Comparison of ENCODE assay signal across 15 cellular contexts in the genomic region with DNA sequence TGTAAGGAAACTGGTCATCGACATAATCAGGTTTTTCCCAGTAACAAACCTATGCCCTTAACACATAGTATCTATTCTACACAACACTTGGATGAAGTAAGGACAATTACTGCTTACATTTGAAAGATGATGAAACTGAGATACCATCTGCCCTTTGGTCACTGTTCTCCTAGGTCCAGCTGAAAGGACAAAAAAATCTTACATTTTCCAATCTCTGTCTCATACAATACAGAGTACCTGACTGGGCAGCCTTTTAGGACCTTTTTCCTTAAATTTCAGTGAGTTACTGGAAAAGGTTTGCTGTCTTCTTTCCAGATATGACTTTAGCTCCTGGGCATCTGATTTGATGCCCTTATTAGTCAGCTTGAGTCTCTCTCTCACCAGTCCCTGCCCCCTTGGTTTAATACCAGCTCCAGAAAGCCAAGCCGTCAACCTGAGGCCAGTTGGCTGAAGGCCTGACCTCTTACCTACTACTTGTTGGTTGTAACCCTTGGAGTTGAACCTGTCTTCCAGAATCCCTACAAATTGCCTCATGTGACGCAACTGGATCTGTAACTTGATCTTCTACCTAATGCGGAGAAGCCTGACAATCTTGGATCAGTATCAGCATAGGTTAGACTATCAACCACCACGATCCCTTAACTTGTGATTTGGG.
A peak's percentile ranks its signal among the peaks of the same experiment; 100 is the strongest.
DNase-seq lines count a peak whose midpoint lies in the region; ATAC-seq and TF ChIP-seq lines count a peak whose summit lies in the region.
"Had no signal": no experiment of that assay in that cellular context is flagged by ENCODE, and none has a peak within 500 bp of the region (broad histone marks: within the 10 kb centered on the region; RNA-seq: fewer than 3 reads in every experiment).

No MANE protein-coding gene starts in this region.

- H3K9me3 Mint-ChIP-seq in GM23338 (no peaks in the 10 kb centered on the region), neural progenitor cell (no peaks in the 10 kb centered on the region)
- H3K9me3 Mint-ChIP-seq: CD8-positive, alpha-beta T cell had no signal

- 0 out of 2 replicates have a peak overlapping the region, but pooled peaks have one; percentile 74 for H2AFZ ChIP-seq in GM23338
- no peak overlapping the region for H2AFZ ChIP-seq in hepatocyte
- no peak overlapping the region for H2AFZ ChIP-seq in neural progenitor cell (replicated peaks)

- no peaks in the 10 kb centered on the region for H3K9me3 ChIP-seq in hepatocyte (ENCODE audit: low read depth)
- H3K9me3 ChIP-seq in neural progenitor cell (ENCODE audit: low read depth), result no peaks in the 10 kb centered on the region
- H3K9me3 ChIP-seq: BLaER1 treated with 17β-estradiol and CSF1 and Interleukin-3, amounts not matched to agents 10 nM and 100 nM; HAP-1 had no signal

- DNase-seq in GM23338 (ENCODE audit: low spot score), result no peak
- DNase-seq in LNCaP clone FGC (ENCODE audit: low read depth), result peak; percentile 73
- peak; percentile 71 for DNase-seq in epithelial cell of proximal tubule (ENCODE audit: low read depth)
- DNase-seq in hepatocyte (ENCODE audit: low spot score), result no peak
- no peak for DNase-seq in retina
- no peak for DNase-seq in neural progenitor cell (ENCODE audit: low spot score)
- DNase-seq in SKM-1 treated with dmso at 0.1 percent for 144 hours (lab: John Stamatoyannopoulos, UW; ENCODE audit: unreplicated experiment), result no peak
- DNase-seq: Calu3; CD8-positive, alpha-beta T cell; DMS79 treated with DMSO at 0.1 percent for 48 hours had no signal

- no peaks in the 10 kb centered on the region for H3K9me2 ChIP-seq in GM23338 (ENCODE audit: insufficient read depth)
- no peaks in the 10 kb centered on the region for H3K9me2 ChIP-seq in hepatocyte (replicated peaks; ENCODE audit: insufficient read depth)

- H4K20me1 ChIP-seq in GM23338 (replicated peaks; ENCODE audit: insufficient read depth) (no peaks in the 10 kb centered on the region), hepatocyte (ENCODE audit: insufficient read depth, poor library complexity, severe bottlenecking) (no peaks in the 10 kb centered on the region), neural progenitor cell (ENCODE audit: low read depth) (no peaks in the 10 kb centered on the region)
- H4K20me1 ChIP-seq: BLaER1 treated with 17β-estradiol and CSF1 and Interleukin-3, amounts not matched to agents 10 nM and 100 nM had no signal

- no peak overlapping the region for H3K9ac ChIP-seq in neural progenitor cell
- H3K9ac ChIP-seq: BLaER1 treated with 17β-estradiol and CSF1 and Interleukin-3, amounts not matched to agents 10 nM and 100 nM had no signal

- H3K4me1 ChIP-seq in GM23338 (ENCODE audit: insufficient read depth) (no peaks in the 10 kb centered on the region), hepatocyte (ENCODE audit: insufficient read depth) (no peaks in the 10 kb centered on the region), neural progenitor cell (no peaks in the 10 kb centered on the region)
- H3K4me1 ChIP-seq: HAP-1 had no signal

- H3K27ac ChIP-seq in GM23338 (ENCODE audit: low read depth) (no peak overlapping the region), hepatocyte (peak overlapping the region; percentile 10), neural progenitor cell (no peak overlapping the region)
- H3K27ac ChIP-seq: BLaER1 treated with 17β-estradiol and CSF1 and Interleukin-3, amounts not matched to agents 10 nM and 100 nM had no signal

- H3K27me3 ChIP-seq in GM23338 (ENCODE audit: insufficient read depth) (no peaks in the 10 kb centered on the region), hepatocyte (no peaks in the 10 kb centered on the region), neural progenitor cell (no peaks in the 10 kb centered on the region)
- H3K27me3 ChIP-seq: BLaER1 treated with 17β-estradiol and CSF1 and Interleukin-3, amounts not matched to agents 10 nM and 100 nM had no signal

- H3K4me3 ChIP-seq in GM23338 (no peak overlapping the region), LNCaP clone FGC (ENCODE audit: low read depth, low read length) (no peak overlapping the region), epithelial cell of proximal tubule (ENCODE audit: low read depth, low read length) (no peak overlapping the region), hepatocyte (no peak overlapping the region), neural progenitor cell (no peak overlapping the region)
- H3K4me3 ChIP-seq: BLaER1 treated with 17β-estradiol and CSF1 and Interleukin-3, amounts not matched to agents 10 nM and 100 nM; GM12878; HAP-1 had no signal

- H3K4me1 Mint-ChIP-seq in GM23338 (peaks cover 3% of the 10 kb centered on the region; the same call in 1 of the 3 replicates), neural progenitor cell (no peaks in the 10 kb centered on the region)
- H3K4me1 Mint-ChIP-seq: B cell had no signal

- H3K4me3 Mint-ChIP-seq in GM23338 (no peak overlapping the region), neural progenitor cell (no peak overlapping the region)
- H3K4me3 Mint-ChIP-seq: B cell; CD8-positive, alpha-beta T cell had no signal

- H3K36me3 ChIP-seq in GM23338 (ENCODE audit: insufficient read depth), result no peaks in the 10 kb centered on the region
- no peaks in the 10 kb centered on the region for H3K36me3 ChIP-seq in hepatocyte (replicated peaks; ENCODE audit: insufficient read depth, low read depth)
- no peaks in the 10 kb centered on the region for H3K36me3 ChIP-seq in neural progenitor cell
- H3K36me3 ChIP-seq: BLaER1 treated with 17β-estradiol and CSF1 and Interleukin-3, amounts not matched to agents 10 nM and 100 nM; HAP-1 had no signal

- H3F3A ChIP-seq in GM23338 (replicated peaks; ENCODE audit: low read depth), result no peaks in the 10 kb centered on the region
- no peaks in the 10 kb centered on the region for H3F3A ChIP-seq in neural progenitor cell (ENCODE audit: low read depth)

- H3K79me2 ChIP-seq in GM23338 (replicated peaks; ENCODE audit: insufficient read depth) (no peaks in the 10 kb centered on the region), hepatocyte (no peaks in the 10 kb centered on the region), neural progenitor cell (ENCODE audit: low read depth) (no peaks in the 10 kb centered on the region)

- WGBS in hepatocyte (ENCODE audit: low lambda C conversion rate, missing lambda C conversion rate), result 81% methylated on average over 5 of the region's 5 CpGs

- ATAC-seq in GM23338 (no peak), GM21786 (IDR thresholded peaks at IDR 0.05; ENCODE audit: unreplicated experiment) (no peak)
- ATAC-seq: CD8-positive, alpha-beta T cell; GM12878 had no signal

- TF ChIP-seq CTCF in GM23338 (conservative IDR thresholded peaks at IDR 0.05; ENCODE audit: low read depth in 2 of 2), result no peak
- TF ChIP-seq CTCF in LNCaP clone FGC (IDR thresholded peaks at IDR 0.05; ENCODE audit: control insufficient read depth, extremely low read depth, insufficient read depth), result no peak
- no peak for TF ChIP-seq CTCF in epithelial cell of proximal tubule (conservative IDR thresholded peaks at IDR 0.05; ENCODE audit: low read depth, low read length)
- TF ChIP-seq CTCF in hepatocyte (IDR thresholded peaks at IDR 0.05; ENCODE audit: poor library complexity), result no peak
- TF ChIP-seq CTCF in neural progenitor cell (IDR thresholded peaks at IDR 0.05), result no peak

- H3K27me3 Mint-ChIP-seq in GM23338 (ENCODE audit: insufficient read depth, low read depth, poor library complexity) (no peaks in the 10 kb centered on the region), neural progenitor cell (ENCODE audit: insufficient read depth, low read depth) (no peaks in the 10 kb centered on the region)
- H3K27me3 Mint-ChIP-seq: B cell had no signal

- no peak overlapping the region for H3K4me2 ChIP-seq in GM23338
- no peak overlapping the region for H3K4me2 ChIP-seq in hepatocyte
- H3K4me2 ChIP-seq in neural progenitor cell, result no peak overlapping the region
- H3K4me2 ChIP-seq: BLaER1 treated with 17β-estradiol and CSF1 and Interleukin-3, amounts not matched to agents 10 nM and 100 nM had no signal

- no peaks in the 10 kb centered on the region for H3K36me3 Mint-ChIP-seq in GM23338 (ENCODE audit: low read depth)
- H3K36me3 Mint-ChIP-seq in neural progenitor cell, result no peaks in the 10 kb centered on the region
- H3K36me3 Mint-ChIP-seq: CD8-positive, alpha-beta T cell had no signal

- no peak overlapping the region for H3K27ac Mint-ChIP-seq in GM23338
- H3K27ac Mint-ChIP-seq in neural progenitor cell, result no peak overlapping the region
- H3K27ac Mint-ChIP-seq: B cell; CD8-positive, alpha-beta T cell had no signal

TF ChIP-seq in GM23338, 12 proteins besides CTCF, POLR2A, EP300 and RAD21:
- TF ChIP-seq, protein P1, sequence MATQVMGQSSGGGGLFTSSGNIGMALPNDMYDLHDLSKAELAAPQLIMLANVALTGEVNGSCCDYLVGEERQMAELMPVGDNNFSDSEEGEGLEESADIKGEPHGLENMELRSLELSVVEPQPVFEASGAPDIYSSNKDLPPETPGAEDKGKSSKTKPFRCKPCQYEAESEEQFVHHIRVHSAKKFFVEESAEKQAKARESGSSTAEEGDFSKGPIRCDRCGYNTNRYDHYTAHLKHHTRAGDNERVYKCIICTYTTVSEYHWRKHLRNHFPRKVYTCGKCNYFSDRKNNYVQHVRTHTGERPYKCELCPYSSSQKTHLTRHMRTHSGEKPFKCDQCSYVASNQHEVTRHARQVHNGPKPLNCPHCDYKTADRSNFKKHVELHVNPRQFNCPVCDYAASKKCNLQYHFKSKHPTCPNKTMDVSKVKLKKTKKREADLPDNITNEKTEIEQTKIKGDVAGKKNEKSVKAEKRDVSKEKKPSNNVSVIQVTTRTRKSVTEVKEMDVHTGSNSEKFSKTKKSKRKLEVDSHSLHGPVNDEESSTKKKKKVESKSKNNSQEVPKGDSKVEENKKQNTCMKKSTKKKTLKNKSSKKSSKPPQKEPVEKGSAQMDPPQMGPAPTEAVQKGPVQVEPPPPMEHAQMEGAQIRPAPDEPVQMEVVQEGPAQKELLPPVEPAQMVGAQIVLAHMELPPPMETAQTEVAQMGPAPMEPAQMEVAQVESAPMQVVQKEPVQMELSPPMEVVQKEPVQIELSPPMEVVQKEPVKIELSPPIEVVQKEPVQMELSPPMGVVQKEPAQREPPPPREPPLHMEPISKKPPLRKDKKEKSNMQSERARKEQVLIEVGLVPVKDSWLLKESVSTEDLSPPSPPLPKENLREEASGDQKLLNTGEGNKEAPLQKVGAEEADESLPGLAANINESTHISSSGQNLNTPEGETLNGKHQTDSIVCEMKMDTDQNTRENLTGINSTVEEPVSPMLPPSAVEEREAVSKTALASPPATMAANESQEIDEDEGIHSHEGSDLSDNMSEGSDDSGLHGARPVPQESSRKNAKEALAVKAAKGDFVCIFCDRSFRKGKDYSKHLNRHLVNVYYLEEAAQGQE (IDR thresholded peaks at IDR 0.05; ENCODE audit: unreplicated experiment), result no peak

Comparison
In these comparisons a context has a peak if more than half of its experiments do, and no peak if none do; other contexts are left out.
1. DNase-seq: peak in LNCaP clone FGC (single experiment) and epithelial cell of proximal tubule (single experiment); none in GM23338 (single experiment), hepatocyte (single experiment), retina (single experiment), neural progenitor cell (single experiment) and SKM-1 treated with dmso at 0.1 percent for 144 hours (single experiment).